8 cellular contexts compared by ENCODE assay signal in the genomic region with DNA sequence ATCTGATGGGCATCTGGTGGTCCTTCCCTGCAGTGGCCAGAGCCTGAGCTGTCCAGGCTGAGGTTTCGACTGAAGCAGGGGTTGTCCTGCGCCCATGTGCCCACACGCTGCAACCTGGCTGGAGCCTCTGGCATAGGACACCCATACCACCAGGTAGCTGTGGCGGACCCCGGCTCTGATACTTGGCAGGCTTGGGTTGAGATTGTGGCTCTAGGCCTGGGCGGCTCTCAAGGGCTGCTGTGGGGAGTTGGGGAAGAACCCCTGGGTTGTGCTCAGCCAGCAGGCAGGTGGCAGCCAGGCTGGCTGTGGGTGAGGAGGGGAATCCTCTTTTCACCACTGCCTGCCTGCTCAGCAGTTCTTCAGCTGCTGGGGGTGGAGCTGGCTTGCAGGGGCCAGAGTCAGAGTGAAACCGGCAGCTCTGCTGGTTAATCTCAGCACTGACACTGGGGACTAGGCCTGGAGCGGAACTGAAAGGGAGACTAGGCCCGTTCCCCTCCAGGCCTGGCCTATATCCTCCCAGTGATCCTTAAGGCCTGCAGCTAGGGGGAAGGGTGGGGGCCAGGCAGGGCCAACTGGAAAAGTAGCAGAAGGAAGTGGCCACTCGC. TPM values are rescaled to one million over a fixed set of nuclear protein-coding genes. Genes with fewer than 3 reads are reported as not detected.
DNase-seq lines count a peak whose midpoint lies in the region; ATAC-seq and TF ChIP-seq lines count a peak whose summit lies in the region.

No MANE protein-coding gene starts in this region.

- H3K9ac ChIP-seq in fibroblast of lung (ENCODE audit: insufficient read depth, low read length), result peak overlapping the region; percentile 10
- no peak overlapping the region for H3K9ac ChIP-seq in parathyroid adenoma

- H3K4me3 Mint-ChIP-seq in activated CD8-positive, alpha-beta memory T cell treated with anti-CD3 and anti-CD28 coated beads, Interleukin-2, amount 10 ng/mL, durations not matched to agents 7 days and 5 days, result peak overlapping the region; percentile 26

- no peaks in the 10 kb centered on the region for H3K27me3 ChIP-seq in fibroblast of lung (ENCODE audit: control insufficient read depth, insufficient read depth, low read length)
- no peaks in the 10 kb centered on the region for H3K27me3 ChIP-seq in parathyroid adenoma (ENCODE audit: control insufficient read depth, insufficient read depth, low read length)
- H3K27me3 ChIP-seq in upper lobe of left lung, result no peaks in the 10 kb centered on the region

- H3K36me3 ChIP-seq in fibroblast of lung (ENCODE audit: control insufficient read depth, insufficient read depth, low read length) (peaks cover 28% of the 10 kb centered on the region), parathyroid adenoma (ENCODE audit: control insufficient read depth, insufficient read depth, low read length) (no peaks in the 10 kb centered on the region), upper lobe of left lung (peaks cover 6 to 60% (median 38%) of the 10 kb centered on the region in 4 donors)

- no peaks in the 10 kb centered on the region for H3K27me3 Mint-ChIP-seq in activated CD8-positive, alpha-beta memory T cell treated with anti-CD3 and anti-CD28 coated beads, Interleukin-2, amount 10 ng/mL, durations not matched to agents 7 days and 5 days

- WGBS in upper lobe of left lung, 2 donors, result 38% methylated on average over 6 of the region's 10 CpGs; no CpG with 5 or more reads in 1 of the 2 donors

- H3K4me2 ChIP-seq in fibroblast of lung (ENCODE audit: extremely low read depth, insufficient read depth, low read length) (no peak overlapping the region), parathyroid adenoma (ENCODE audit: low read length) (peak overlapping the region; percentile 11)

- H3K4me1 Mint-ChIP-seq in activated CD8-positive, alpha-beta memory T cell treated with anti-CD3 and anti-CD28 coated beads, Interleukin-2, amount 10 ng/mL, durations not matched to agents 7 days and 5 days, result peaks cover 81% of the 10 kb centered on the region

- H3K9me3 Mint-ChIP-seq in activated CD8-positive, alpha-beta memory T cell treated with anti-CD3 and anti-CD28 coated beads, Interleukin-2, amount 10 ng/mL, durations not matched to agents 7 days and 5 days (ENCODE audit: low read depth), result no peaks in the 10 kb centered on the region

- H3K36me3 Mint-ChIP-seq in activated CD8-positive, alpha-beta memory T cell treated with anti-CD3 and anti-CD28 coated beads, Interleukin-2, amount 10 ng/mL, durations not matched to agents 7 days and 5 days, result peaks cover 38% of the 10 kb centered on the region

- TF ChIP-seq EP300 in upper lobe of left lung (IDR thresholded peaks at IDR 0.05), result no peak

- CTCF ChIA-PET in activated CD8-positive, alpha-beta memory T cell treated with anti-CD3 and anti-CD28 coated beads, Interleukin-2, amount 10 ng/mL, durations not matched to agents 7 days and 5 days (lab: Charles Lee), result interaction anchor here (0.7 to 31.7 kb wide), 11 partner anchors 7 to 114 kb away, joined by 3 to 950 read pairs (median 6); partner anchors contain the start of gene SH2B3

- TF ChIP-seq POLR2A in upper lobe of left lung (IDR thresholded peaks at IDR 0.05), result peak in 1 of 4 donors; percentile 27

- peak; percentile 84 for ATAC-seq in GM21619 (IDR thresholded peaks at IDR 0.05; ENCODE audit: unreplicated experiment)
- peak; percentile 97 for ATAC-seq in activated CD8-positive, alpha-beta memory T cell treated with anti-CD3 and anti-CD28 coated beads, Interleukin-2, amount 10 ng/mL, durations not matched to agents 7 days and 5 days
- ATAC-seq in upper lobe of left lung (ENCODE audit: low FRiP score in 2 of 2), result peak; percentile 79 to 86

- H4K20me1 ChIP-seq in fibroblast of lung (ENCODE audit: control insufficient read depth, extremely low read depth, insufficient read depth, low read length), result peaks cover 2% of the 10 kb centered on the region

- no peak for TF ChIP-seq CTCF in fibroblast of lung (conservative IDR thresholded peaks at IDR 0.05 in 1 of 2, IDR thresholded peaks at IDR 0.05 in 1 of 2; ENCODE audit: low read depth in 1 of 2, low read length in 2 of 2)
- no peak for TF ChIP-seq CTCF in parathyroid adenoma (IDR thresholded peaks at IDR 0.05)
- peak in 4 of 6 experiments; percentile 12 to 45 (median 28) for TF ChIP-seq CTCF in upper lobe of left lung (IDR thresholded peaks at IDR 0.05)

- H2AFZ ChIP-seq in fibroblast of lung (ENCODE audit: low read length) (no peak overlapping the region), parathyroid adenoma (peak overlapping the region; percentile 22)

- H3K27ac Mint-ChIP-seq in activated CD8-positive, alpha-beta memory T cell treated with anti-CD3 and anti-CD28 coated beads, Interleukin-2, amount 10 ng/mL, durations not matched to agents 7 days and 5 days, result peak overlapping the region; percentile 83

- peaks cover 21% of the 10 kb centered on the region for H3K4me1 ChIP-seq in fibroblast of lung (ENCODE audit: control insufficient read depth, extremely low read depth, insufficient read depth, low read length)
- H3K4me1 ChIP-seq in parathyroid adenoma, result peaks cover 15% of the 10 kb centered on the region
- peaks cover 63 to 80% (median 72%) of the 10 kb centered on the region in 4 donors for H3K4me1 ChIP-seq in upper lobe of left lung

- H3K79me2 ChIP-seq in fibroblast of lung (ENCODE audit: control insufficient read depth, insufficient read depth, low read length), result peaks cover 68% of the 10 kb centered on the region
- H3K79me2 ChIP-seq in parathyroid adenoma, result peaks cover 3% of the 10 kb centered on the region

- DNase-seq in ELR (ENCODE audit: low read depth) (peak; percentile 44), LHCN-M2 (ENCODE audit: low read depth) (peak; percentile 80), fibroblast of lung (ENCODE audit: low read depth in 2 of 2) (peak in 1 of 2 donors; percentile 16), upper lobe of left lung (peak; percentile 50 to 79), RKO (ENCODE audit: low spot score) (no peak)
- peak; percentile 96 for DNase-seq in activated CD8-positive, alpha-beta memory T cell treated with anti-CD3 and anti-CD28 coated beads, Interleukin-2, amount 10 ng/mL, durations not matched to agents 7 days and 5 days

- no peak overlapping the region for H3K4me3 ChIP-seq in fibroblast of lung (replicated peaks in 1 of 4; ENCODE audit: control extremely low read depth in 1 of 4, insufficient read depth in 1 of 4, low read depth in 3 of 4, low read length in 4 of 4)
- no peak overlapping the region for H3K4me3 ChIP-seq in parathyroid adenoma (ENCODE audit: low read depth, low read length)
- H3K4me3 ChIP-seq in upper lobe of left lung, result no peak overlapping the region

- no peaks in the 10 kb centered on the region for H3K9me3 ChIP-seq in fibroblast of lung (ENCODE audit: control insufficient read depth, insufficient read depth, low read depth, low read length)
- no peaks in the 10 kb centered on the region for H3K9me3 ChIP-seq in parathyroid adenoma (ENCODE audit: control insufficient read depth, low read length)
- H3K9me3 ChIP-seq in upper lobe of left lung, result no peaks in the 10 kb centered on the region

- H3K27ac ChIP-seq in fibroblast of lung (ENCODE audit: insufficient read depth, low read length) (peak overlapping the region; percentile 59), parathyroid adenoma (peak overlapping the region; percentile 29), upper lobe of left lung (peak overlapping the region; percentile 49 to 89 (median 82))

RNA-seq across cellular contexts. Expression of gene SH2B3, which starts 39.1 kb away (rescaled TPM):
- total RNA-seq in LHCN-M2 (2014; rRNA removed) (120 and 124 TPM in 2 replicates), fibroblast of lung (7.4 and 18.0 TPM in 2 replicates), upper lobe of left lung (100 to 1,000 TPM in 1 of 6 donors, 10 to 100 TPM in 5; 24.8 to 128 (median 52.5) TPM)
- 25.1 TPM for polyA plus RNA-seq in LHCN-M2 (2012)
- 10 to 100 TPM; 24.9 to 51.3 TPM for total RNA-seq in activated CD8-positive, alpha-beta memory T cell treated with anti-CD3 and anti-CD28 coated beads, Interleukin-2, amount 10 ng/mL, durations not matched to agents 7 days and 5 days
- polyA plus RNA-seq in fibroblast of lung, result 29.2 and 32.0 TPM in 2 replicates
- 21.3 and 28.0 TPM in 2 replicates for polyA plus RNA-seq in fibroblast of lung (2012)
- 52.3 and 55.9 TPM in 2 replicates for polyA minus RNA-seq in fibroblast of lung (ENCODE audit: low replicate concordance)

Comparison
In these comparisons a context has a peak if more than half of its experiments do, and no peak if none do; other contexts are left out.
1. H3K27ac ChIP-seq: peak in every context shown above with its lines; median percentile 82 in upper lobe of left lung; 59 in fibroblast of lung; 29 in parathyroid adenoma.
2. CTCF ChIP-seq: peak in upper lobe of left lung (4 of 6); none in fibroblast of lung (0 of 2) and parathyroid adenoma (single experiment).
3. Peak in every context shown above with its lines, with median percentiles within 50 percentile points of each other: ATAC-seq.